9 cellular contexts compared by ENCODE assay signal in the genomic region with DNA sequence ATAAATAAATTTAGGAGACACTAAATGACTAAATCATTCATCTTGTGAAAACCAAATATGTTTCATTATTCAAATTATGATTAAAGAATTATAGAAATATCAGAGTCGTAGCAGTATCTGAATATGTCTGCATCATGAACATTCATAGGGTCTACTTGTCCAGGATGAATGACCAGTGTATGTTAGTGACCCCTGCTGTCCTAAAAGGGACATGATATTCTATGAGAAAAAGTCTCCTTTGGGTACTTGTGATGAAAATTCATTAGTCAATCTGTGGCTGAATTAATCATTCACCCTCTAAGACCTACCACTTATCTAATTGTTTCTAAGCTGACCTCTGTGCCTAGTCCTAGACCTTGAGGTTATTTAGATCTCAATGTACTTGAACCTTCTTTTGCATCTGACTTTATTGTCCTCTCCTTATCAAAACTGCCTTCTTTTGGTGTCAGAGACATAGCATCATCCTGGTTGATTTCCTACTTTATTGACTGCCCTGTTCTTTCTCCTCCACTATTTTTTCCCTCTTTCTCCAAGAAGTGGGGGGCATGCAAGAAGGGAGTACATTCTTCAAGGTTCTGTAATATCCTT.
DNase-seq lines count a peak whose midpoint lies in the region; ATAC-seq and TF ChIP-seq lines count a peak whose summit lies in the region.
"Had no signal": no experiment of that assay in that cellular context is flagged by ENCODE, and none has a peak within 500 bp of the region (broad histone marks: within the 10 kb centered on the region; RNA-seq: fewer than 3 reads in every experiment).

No MANE protein-coding gene starts in this region.

- no peak for TF ChIP-seq CTCF in WTC11 (IDR thresholded peaks at IDR 0.05)

- H3K9me3 Mint-ChIP-seq in WTC11: no peaks in the 10 kb centered on the region
- H3K9me3 Mint-ChIP-seq: stimulated activated naive CD8-positive, alpha-beta T cell treated with anti-CD3 and anti-CD28 coated beads, Interleukin-15, Interleukin-2, amounts not matched to agents 100 ng/mL and 50 ng/mL, for 24 hours had no signal

- H3K27me3 Mint-ChIP-seq in WTC11 (ENCODE audit: low read depth): no peaks in the 10 kb centered on the region
- H3K27me3 Mint-ChIP-seq: stimulated activated naive CD8-positive, alpha-beta T cell treated with anti-CD3 and anti-CD28 coated beads, Interleukin-15, Interleukin-2, amounts not matched to agents 100 ng/mL and 50 ng/mL, for 24 hours had no signal

- peak; percentile 76 for ATAC-seq in HG02885 (IDR thresholded peaks at IDR 0.05; ENCODE audit: poor library complexity, unreplicated experiment)
- peak; percentile 39; the same call in 1 of the 2 replicates for ATAC-seq in WTC11
- ATAC-seq in HG02623 (IDR thresholded peaks at IDR 0.05; ENCODE audit: unreplicated experiment): no peak
- ATAC-seq in HG03175 (IDR thresholded peaks at IDR 0.05; ENCODE audit: unreplicated experiment): no peak
- no peak for ATAC-seq in HG03159 (IDR thresholded peaks at IDR 0.05; ENCODE audit: unreplicated experiment)

- no peak overlapping the region for H3K4me3 Mint-ChIP-seq in WTC11
- H3K4me3 Mint-ChIP-seq: stimulated activated naive CD8-positive, alpha-beta T cell treated with anti-CD3 and anti-CD28 coated beads, Interleukin-15, Interleukin-2, amounts not matched to agents 100 ng/mL and 50 ng/mL, for 24 hours had no signal

- no peak overlapping the region for H3K27ac Mint-ChIP-seq in WTC11
- H3K27ac Mint-ChIP-seq: stimulated activated naive CD8-positive, alpha-beta T cell treated with anti-CD3 and anti-CD28 coated beads, Interleukin-15, Interleukin-2, amounts not matched to agents 100 ng/mL and 50 ng/mL, for 24 hours had no signal

- POLR2A ChIA-PET in WTC11 (lab: Charles Lee): no interaction called here

- CTCF ChIA-PET in WTC11 (lab: Charles Lee): no interaction called here

- H3K4me1 Mint-ChIP-seq in WTC11: no peaks in the 10 kb centered on the region

- DNase-seq in COR-L47 (lab: John Stamatoyannopoulos, UW) (peak; percentile 35), WTC11 (ENCODE audit: low spot score) (no peak), inferior parietal cortex (ENCODE audit: extremely low spot score) (peak; percentile 83), HuH-7 (ENCODE audit: low spot score) (no peak)

- H3K36me3 Mint-ChIP-seq in WTC11: no peaks in the 10 kb centered on the region

TF ChIP-seq in WTC11, 78 proteins besides CTCF, POLR2A, EP300 and RAD21:
- TF ChIP-seq, protein P1, sequence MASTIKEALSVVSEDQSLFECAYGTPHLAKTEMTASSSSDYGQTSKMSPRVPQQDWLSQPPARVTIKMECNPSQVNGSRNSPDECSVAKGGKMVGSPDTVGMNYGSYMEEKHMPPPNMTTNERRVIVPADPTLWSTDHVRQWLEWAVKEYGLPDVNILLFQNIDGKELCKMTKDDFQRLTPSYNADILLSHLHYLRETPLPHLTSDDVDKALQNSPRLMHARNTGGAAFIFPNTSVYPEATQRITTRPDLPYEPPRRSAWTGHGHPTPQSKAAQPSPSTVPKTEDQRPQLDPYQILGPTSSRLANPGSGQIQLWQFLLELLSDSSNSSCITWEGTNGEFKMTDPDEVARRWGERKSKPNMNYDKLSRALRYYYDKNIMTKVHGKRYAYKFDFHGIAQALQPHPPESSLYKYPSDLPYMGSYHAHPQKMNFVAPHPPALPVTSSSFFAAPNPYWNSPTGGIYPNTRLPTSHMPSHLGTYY (CRISPR knock-in tag; IDR thresholded peaks at IDR 0.05): no peak
- TF ChIP-seq RORB (CRISPR knock-in tag; IDR thresholded peaks at IDR 0.05) (no peak), ZNF121 (CRISPR knock-in tag; IDR thresholded peaks at IDR 0.05) (no peak), ZNF232 (CRISPR knock-in tag; IDR thresholded peaks at IDR 0.05) (no peak), ZBTB43 (CRISPR knock-in tag; IDR thresholded peaks at IDR 0.05) (no peak)

Comparison
In these comparisons a context has a peak if more than half of its experiments do, and no peak if none do; other contexts are left out.
1. DNase-seq: peak in COR-L47 (single experiment) and inferior parietal cortex (single experiment); none in WTC11 (single experiment) and HuH-7 (single experiment).
2. ATAC-seq: peak in HG02885 (single experiment) and WTC11 (single experiment); none in HG02623 (single experiment), HG03175 (single experiment) and HG03159 (single experiment).